ENCODE assay signal across 34 cellular contexts in the genomic region with DNA sequence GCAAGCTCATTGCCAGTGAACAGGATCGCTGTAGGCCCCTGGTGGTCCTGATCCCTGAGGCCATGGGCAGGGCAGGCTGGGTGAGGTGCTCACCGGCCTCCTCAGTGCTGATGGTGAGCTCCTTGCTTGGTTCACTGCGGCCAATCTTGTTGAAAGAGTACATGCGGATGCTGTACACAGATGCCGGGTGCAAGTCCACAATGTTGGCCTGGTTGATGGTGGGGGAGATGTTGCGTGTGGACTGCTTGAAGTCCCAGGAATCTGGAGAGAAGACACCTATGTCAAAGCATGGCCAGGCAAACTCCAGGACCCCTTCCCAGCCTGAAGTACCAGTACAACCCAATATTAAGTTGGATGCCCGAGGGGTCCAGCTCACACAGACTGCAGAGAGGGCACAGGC.
"Had no signal": no experiment of that assay in that cellular context is flagged by ENCODE, and none has a peak within 500 bp of the region (broad histone marks: within the 10 kb centered on the region; RNA-seq: fewer than 3 reads in every experiment).

No MANE protein-coding gene starts in this region.

- H3K27ac ChIP-seq: KMS-11 had no signal

- H3K4me3 ChIP-seq: MG63 had no signal

- H3K9me3 ChIP-seq: MG63 had no signal

- H3K36me3 ChIP-seq: MG63 had no signal

- DNase-seq: Karpas-422, Kasumi-1, MG63, MM.1S, MV-4-11, NCI-H1048, NCI-H1092, NCI-H1092 treated with DMSO at 0.1 percent for 48 hours, NCI-H1105, NCI-H1105 treated with DMSO at 0.1 percent for 48 hours, NCI-H1417, NCI-H1417 treated with DMSO at 0.1 percent for 48 hours, NCI-H1436, NCI-H1436 treated with DMSO at 0.1 percent for 48 hours, NCI-H146, NCI-H1694, NCI-H1694 treated with DMSO at 0.1 percent for 48 hours, NCI-H187, NCI-H187 treated with DMSO at 0.1 percent for 48 hours, NCI-H1930, NCI-H2029, NCI-H2029 treated with DMSO at 0.1 percent for 48 hours, NCI-H2081, NCI-H2081 treated with DMSO at 0.1 percent for 48 hours, NCI-H2107, NCI-H2171, NCI-H2171 treated with DMSO at 0.1 percent for 48 hours, NCI-H2227 treated with DMSO at 0.1 percent for 48 hours, NCI-H226, NCI-H345, NCI-H446, NCI-H446 treated with DMSO at 0.1 percent for 48 hours, NCI-H510A had no signal

- H3K4me2 ChIP-seq: KMS-11 had no signal

- H3K9ac ChIP-seq: KMS-11 had no signal
